Comparison of ENCODE assay signal across 1 cellular context in genomic region chr3:150603090-150603887, GRCh38.
A peak's percentile ranks its signal among the peaks of the same experiment; 100 is the strongest.
TF ChIP-seq lines count a peak whose summit lies in the region.

SELENOT (plus strand) TSS chr3:150603321; CDS start chr3:150603363, 42 bp downstream.

TF ChIP-seq in HEK293, 187 proteins besides CTCF, POLR2A, EP300 and RAD21 (continued from another document and continues in another):
- TF ChIP-seq ZNF26 (tag by site-specific recombination; IDR thresholded peaks at IDR 0.05), result no peak
- no peak for TF ChIP-seq SALL2 (tag by site-specific recombination; IDR thresholded peaks at IDR 0.05; ENCODE audit: borderline replicate concordance)
- no peak for TF ChIP-seq SP3 (tag by site-specific recombination; IDR thresholded peaks at IDR 0.05)
- TF ChIP-seq KLF1 (tag by site-specific recombination; IDR thresholded peaks at IDR 0.05), result no peak
- peak; percentile 89; the same call in 1 of the 2 replicates for TF ChIP-seq ZSCAN5A (tag by site-specific recombination; IDR thresholded peaks at IDR 0.05)
- peak; percentile 100 for TF ChIP-seq ZFP37 (tag by site-specific recombination; IDR thresholded peaks at IDR 0.05)
- TF ChIP-seq ZNF518A (tag by site-specific recombination; conservative IDR thresholded peaks at IDR 0.05; ENCODE audit: low read depth), result no peak
- no peak for TF ChIP-seq ZNF837 (tag by site-specific recombination; IDR thresholded peaks at IDR 0.05)
- TF ChIP-seq ZBTB11 (tag by site-specific recombination; conservative IDR thresholded peaks at IDR 0.05; ENCODE audit: low read depth), result peak; percentile 31; the same call in 1 of the 2 replicates
- TF ChIP-seq ZNF133 (tag by site-specific recombination; IDR thresholded peaks at IDR 0.05), result no peak
- no peak for TF ChIP-seq ZNF175 (tag by site-specific recombination; IDR thresholded peaks at IDR 0.05)
- TF ChIP-seq ZNF830 (tag by site-specific recombination; IDR thresholded peaks at IDR 0.05; ENCODE audit: low read depth), result no peak
- TF ChIP-seq HIC1 (tag by site-specific recombination; IDR thresholded peaks at IDR 0.05), result no peak
- no peak for TF ChIP-seq ZNF654 (tag by site-specific recombination; IDR thresholded peaks at IDR 0.05; ENCODE audit: low read depth)
- peak; percentile 29; the same call in 1 of the 2 replicates for TF ChIP-seq ZNF645 (tag by site-specific recombination; IDR thresholded peaks at IDR 0.05)
- no peak for TF ChIP-seq ZNF211 (tag by site-specific recombination; IDR thresholded peaks at IDR 0.05; ENCODE audit: low read depth)
- TF ChIP-seq ZFP41 (tag by site-specific recombination; IDR thresholded peaks at IDR 0.05; ENCODE audit: borderline replicate concordance), result no peak
- TF ChIP-seq AEBP2 (tag by site-specific recombination; IDR thresholded peaks at IDR 0.05; ENCODE audit: borderline replicate concordance), result no peak
- TF ChIP-seq PRDM1 (tag by site-specific recombination; IDR thresholded peaks at IDR 0.05), result no peak
- no peak for TF ChIP-seq ZNF48 (tag by site-specific recombination; IDR thresholded peaks at IDR 0.05)
- TF ChIP-seq ZNF112 (tag by site-specific recombination; IDR thresholded peaks at IDR 0.05), result no peak
- peak; percentile 25; the same call in 1 of the 2 replicates for TF ChIP-seq ZNF585B (tag by site-specific recombination; IDR thresholded peaks at IDR 0.05)
- TF ChIP-seq PATZ1 (tag by site-specific recombination; IDR thresholded peaks at IDR 0.05), result peak; percentile 41; the same call in 1 of the 2 replicates
- peak; percentile 89 for TF ChIP-seq ZBTB20 (tag by site-specific recombination; IDR thresholded peaks at IDR 0.05)
- peak; percentile 33; the same call in 1 of the 2 replicates for TF ChIP-seq ZBTB6 (tag by site-specific recombination; IDR thresholded peaks at IDR 0.05)
- no peak for TF ChIP-seq ZNF548 (tag by site-specific recombination; IDR thresholded peaks at IDR 0.05)
- TF ChIP-seq TRIM28 (IDR thresholded peaks at IDR 0.05; ENCODE audit: borderline replicate concordance, low read length), result no peak
- no peak for TF ChIP-seq ZNF558 (tag by site-specific recombination; IDR thresholded peaks at IDR 0.05)
- no peak for TF ChIP-seq ZNF658 (tag by site-specific recombination; IDR thresholded peaks at IDR 0.05)
- no peak for TF ChIP-seq BCL6B (tag by site-specific recombination; IDR thresholded peaks at IDR 0.05)
- peak; percentile 88; the same call in 1 of the 2 replicates for TF ChIP-seq ZNF792 (tag by site-specific recombination; IDR thresholded peaks at IDR 0.05)
- TF ChIP-seq ZNF350 (tag by site-specific recombination; IDR thresholded peaks at IDR 0.05), result no peak
- TF ChIP-seq ZNF626 (tag by site-specific recombination; IDR thresholded peaks at IDR 0.05), result no peak
- peak; percentile 65; the same call in 1 of the 2 replicates for TF ChIP-seq ZNF121 (tag by site-specific recombination; IDR thresholded peaks at IDR 0.05)
- TF ChIP-seq ZIC2 (tag by site-specific recombination; IDR thresholded peaks at IDR 0.05), result peak; percentile 19; the same call in 1 of the 2 replicates
